19 cellular contexts compared by ENCODE assay signal in the genomic region with DNA sequence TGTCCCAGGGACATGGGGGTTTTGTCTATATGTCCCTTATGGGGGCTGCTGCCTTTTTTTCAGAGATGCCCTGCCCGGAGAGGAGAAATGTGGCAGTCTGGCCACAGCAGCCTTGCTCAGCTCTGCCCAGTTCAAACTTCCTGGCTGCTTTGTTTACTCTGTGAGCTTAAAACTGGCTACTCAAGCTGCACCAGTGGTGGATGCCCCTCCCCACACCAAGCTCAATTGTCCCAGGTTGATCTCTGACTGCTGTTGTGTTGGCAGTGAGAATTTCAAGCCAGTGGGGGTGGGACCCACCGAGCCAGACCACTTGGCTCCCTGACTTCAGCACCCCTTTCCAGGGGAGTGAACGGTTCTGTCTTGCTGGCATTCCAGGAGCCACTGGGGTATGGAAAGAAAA.
"Had no signal": no experiment of that assay in that cellular context is flagged by ENCODE, and none has a peak within 500 bp of the region (broad histone marks: within the 10 kb centered on the region; RNA-seq: fewer than 3 reads in every experiment).

No MANE protein-coding gene starts in this region.

- ATAC-seq: effector memory CD8-positive, alpha-beta T cell; gastrocnemius medialis; left ventricle myocardium superior had no signal

- H3K36me3 ChIP-seq: adrenal gland, ascending aorta, esophagus squamous epithelium, gastrocnemius medialis, tibial nerve had no signal

- H3K9me3 ChIP-seq: adrenal gland, ascending aorta, esophagus squamous epithelium, gastrocnemius medialis had no signal

- H3K9me3 Mint-ChIP-seq: stimulated activated naive CD8-positive, alpha-beta T cell treated with anti-CD3 and anti-CD28 coated beads, Interleukin-15, Interleukin-2, amounts not matched to agents 100 ng/mL and 50 ng/mL, for 24 hours had no signal

- H3K36me3 Mint-ChIP-seq: activated naive CD8-positive, alpha-beta T cell had no signal

- H3K4me3 ChIP-seq: adrenal gland, ascending aorta, dorsolateral prefrontal cortex, esophagus squamous epithelium, gastrocnemius medialis, tibial nerve had no signal

- H3K4me1 Mint-ChIP-seq: central memory CD8-positive, alpha-beta T cell; nephron had no signal

- H3K4me3 Mint-ChIP-seq: activated naive CD8-positive, alpha-beta T cell; central memory CD8-positive, alpha-beta T cell; effector memory CD8-positive, alpha-beta T cell; nephron; stimulated activated naive CD8-positive, alpha-beta T cell treated with anti-CD3 and anti-CD28 coated beads, Interleukin-15, Interleukin-2, amounts not matched to agents 100 ng/mL and 50 ng/mL, for 24 hours had no signal

- H3K4me1 ChIP-seq: adrenal gland, ascending aorta, esophagus squamous epithelium, gastrocnemius medialis, tibial nerve had no signal

- H3K27ac Mint-ChIP-seq: activated naive CD8-positive, alpha-beta T cell; effector memory CD8-positive, alpha-beta T cell; nephron; stimulated activated naive CD8-positive, alpha-beta T cell treated with anti-CD3 and anti-CD28 coated beads, Interleukin-15, Interleukin-2, amounts not matched to agents 100 ng/mL and 50 ng/mL, for 24 hours had no signal

- H3K27me3 ChIP-seq: adrenal gland, ascending aorta, dorsolateral prefrontal cortex, esophagus squamous epithelium, gastrocnemius medialis, tibial nerve had no signal

- H3K27ac ChIP-seq: adrenal gland, ascending aorta, dorsolateral prefrontal cortex, esophagus squamous epithelium, gastrocnemius medialis, tibial nerve had no signal

- DNase-seq: activated gamma-delta T cell treated with Interleukin-2 at 50 U/mL for 16 hours; activated T-cell treated with anti-CD3 and anti-CD28 coated beads, Interleukin-2, amount 50 U/mL, for 1 hour; adrenal gland; dorsolateral prefrontal cortex; effector memory CD8-positive, alpha-beta T cell; esophagus squamous epithelium; gastrocnemius medialis; hippocampal formation; left ventricle myocardium superior; mammary epithelial cell; midbrain; stimulated activated CD4-positive, alpha-beta T cell treated with anti-CD3 and anti-CD28 coated beads, Interleukin-12 subunit alpha, Interleukin-12 subunit beta, amount 100 ng/mL, for 4 hours; T-helper 1 cell had no signal

- H3K27me3 Mint-ChIP-seq: central memory CD8-positive, alpha-beta T cell; effector memory CD8-positive, alpha-beta T cell; stimulated activated naive CD8-positive, alpha-beta T cell treated with anti-CD3 and anti-CD28 coated beads, Interleukin-15, Interleukin-2, amounts not matched to agents 100 ng/mL and 50 ng/mL, for 24 hours had no signal
